ENCODE assay signal across 1 cellular context in genomic region chr17:28758411-28759121, GRCh38.
TF ChIP-seq lines count a peak whose summit lies in the region.

No MANE protein-coding gene starts in this region.

TF ChIP-seq in GM12878, 131 proteins besides CTCF, POLR2A, EP300 and RAD21:
- no peak for TF ChIP-seq EED (IDR thresholded peaks at IDR 0.05; ENCODE audit: low read depth)
- TF ChIP-seq ZBTB4 (CRISPR knock-in tag; IDR thresholded peaks at IDR 0.05), result no peak
- no peak for TF ChIP-seq SMARCA5 (IDR thresholded peaks at IDR 0.05)
- TF ChIP-seq TBL1XR1 (IDR thresholded peaks at IDR 0.05; ENCODE audit: low read depth, low read length), result no peak
- no peak for TF ChIP-seq ESRRA (IDR thresholded peaks at IDR 0.05; ENCODE audit: low read length)
- no peak for TF ChIP-seq ASH2L (IDR thresholded peaks at IDR 0.05; ENCODE audit: borderline replicate concordance, low read depth)
- no peak for TF ChIP-seq ZBTB11 (CRISPR knock-in tag; IDR thresholded peaks at IDR 0.05)
- no peak for TF ChIP-seq NFIC (IDR thresholded peaks at IDR 0.05; ENCODE audit: low read depth, low read length)
- TF ChIP-seq FOXM1 (IDR thresholded peaks at IDR 0.05; ENCODE audit: low read depth, low read length), result no peak
